ENCODE assay signal across 14 cellular contexts in genomic region chr7:40535678-40536077, GRCh38.
A peak's percentile ranks its signal among the peaks of the same experiment; 100 is the strongest.
DNase-seq lines count a peak whose midpoint lies in the region; FAIRE-seq and TF ChIP-seq lines count a peak whose summit lies in the region.
"Had no signal": no experiment of that assay in that cellular context is flagged by ENCODE, and none has a peak within 500 bp of the region (broad histone marks: within the 10 kb centered on the region; RNA-seq: fewer than 3 reads in every experiment).

No MANE protein-coding gene starts in this region.

- in situ Hi-C loops in GM13977 (cut with MboI; ENCODE audit: low pct_unique_long_range_greater_than_20kb, low sequenced_read_pairs, unreplicated experiment) = no loop called here

- no peaks in the 10 kb centered on the region for H3K27me3 Mint-ChIP-seq in chondrocyte (ENCODE audit: low read depth)

- peaks cover 10% of the 10 kb centered on the region for H3K36me3 Mint-ChIP-seq in chondrocyte (ENCODE audit: low read depth)
- H3K36me3 Mint-ChIP-seq: CD8-positive, alpha-beta T cell had no signal

- peak overlapping the region; percentile 46 for H3K27ac Mint-ChIP-seq in chondrocyte (ENCODE audit: unreplicated experiment)
- H3K27ac Mint-ChIP-seq: B cell; CD8-positive, alpha-beta T cell had no signal

- peak; percentile 79 for FAIRE-seq in H54 (lab: Jason Lieb, UNC)
- peak; percentile 56 for FAIRE-seq in urothelium cell line (lab: Jason Lieb, UNC)
- FAIRE-seq: D721Med, K562 had no signal

- peaks cover 52% of the 10 kb centered on the region for H3K4me1 Mint-ChIP-seq in chondrocyte (ENCODE audit: low read depth)
- H3K4me1 Mint-ChIP-seq: B cell had no signal

- TF ChIP-seq CTCF in chondrocyte (IDR thresholded peaks at IDR 0.05) (no peak), GM13977 (IDR thresholded peaks at IDR 0.05; ENCODE audit: extremely low read depth, insufficient read depth, missing control alignments) (no peak)

- no peak for TF ChIP-seq POLR2A in H54 (IDR thresholded peaks at IDR 0.05; ENCODE audit: low read depth, low read length)

- no peak overlapping the region for H3K4me3 Mint-ChIP-seq in chondrocyte (ENCODE audit: unreplicated experiment)
- H3K4me3 Mint-ChIP-seq: B cell; CD8-positive, alpha-beta T cell had no signal

- H3K9me3 Mint-ChIP-seq in chondrocyte (ENCODE audit: low read depth) = peaks cover 6% of the 10 kb centered on the region

- DNase-seq in H54 (ENCODE audit: insufficient read length, low spot score) (no peak), NCI-H226 (peak; percentile 11), chondrocyte (ENCODE audit: low spot score) (no peak), urothelium cell line (ENCODE audit: low spot score) (no peak), GM13977 (ENCODE audit: low spot score) (no peak), GM03348 (ENCODE audit: low spot score) (no peak), retina (no peak)
- DNase-seq: CD8-positive, alpha-beta T cell; GDM1; GOT3; IMR-90 had no signal
